8 cellular contexts compared by ENCODE assay signal in genomic region chr5:172958268-172959046, GRCh38. TPM values are rescaled to one million over a fixed set of nuclear protein-coding genes. Genes with fewer than 3 reads are reported as not detected.
DNase-seq lines count a peak whose midpoint lies in the region; ATAC-seq and TF ChIP-seq lines count a peak whose summit lies in the region.

No MANE protein-coding gene starts in this region.

- TF ChIP-seq CTCF in AG04449 (IDR thresholded peaks at IDR 0.05; ENCODE audit: insufficient read depth, low read length, missing control alignments): no peak
- TF ChIP-seq CTCF in RWPE1 (conservative IDR thresholded peaks at IDR 0.05; ENCODE audit: low read depth): no peak
- no peak for TF ChIP-seq CTCF in foreskin keratinocyte (conservative IDR thresholded peaks at IDR 0.05)

- ATAC-seq in HG03378 (IDR thresholded peaks at IDR 0.05; ENCODE audit: unreplicated experiment) (peak; percentile 22), foreskin keratinocyte (peak; percentile 71)

- H3K4ac ChIP-seq in neuronal stem cell (ENCODE audit: low read length): no peak overlapping the region

- no peak overlapping the region for H2BK120ac ChIP-seq in neuronal stem cell (ENCODE audit: low read depth, low read length)

- H3K27me3 ChIP-seq in foreskin keratinocyte (no peaks in the 10 kb centered on the region), neuronal stem cell (ENCODE audit: control insufficient read depth in 3 of 3, insufficient read depth in 3 of 3, low read depth in 1 of 3, low read length in 3 of 3) (peaks cover 0 to 1% (median 0%) of the 10 kb centered on the region in 3 experiments), stomach smooth muscle (ENCODE audit: control insufficient read depth in 1 of 2, insufficient read depth in 2 of 2, low read length in 2 of 2) (no peaks in the 10 kb centered on the region)

- no peak overlapping the region for H2BK12ac ChIP-seq in neuronal stem cell (ENCODE audit: low read length)

- no CpG with 5 or more reads among the region's 55 CpGs for WGBS in neuronal stem cell (ENCODE audit: extremely low coverage in 2 of 2, insufficient read length in 2 of 2, insufficient replicate concordance in 1 of 2), 2 donors

- H3K4me2 ChIP-seq in neuronal stem cell (ENCODE audit: insufficient read depth, low read length, poor library complexity, severe bottlenecking): peak overlapping the region; percentile 95

- H3K14ac ChIP-seq in neuronal stem cell (ENCODE audit: low read length): no peak overlapping the region

- POLR2A ChIA-PET in AG04449 (lab: Yijun Ruan, JAX): interaction anchor here (0.6 to 1.8 kb wide), 10 partner anchors 14 to 544 kb away, joined by 3 to 8 read pairs (median 4); partner anchors contain the start of gene ATP6V0E1
- POLR2A ChIA-PET in RWPE1 (lab: Yijun Ruan, JAX; ENCODE audit: low non-redundant PET): interaction anchor here (0.6 to 1.0 kb wide), 5 partner anchors 12 to 286 kb away, joined by 3 to 5 read pairs (median 4); partner anchors contain the start of gene ATP6V0E1

- no peak overlapping the region for H4K91ac ChIP-seq in neuronal stem cell (ENCODE audit: low read depth, low read length, poor library complexity)

- H2AK5ac ChIP-seq in neuronal stem cell (ENCODE audit: low read depth, low read length): no peak overlapping the region

- H2BK15ac ChIP-seq in neuronal stem cell (ENCODE audit: low read length): no peak overlapping the region

- H2BK5ac ChIP-seq in neuronal stem cell (ENCODE audit: low read length): no peak overlapping the region

- peak overlapping the region; percentile 93 for H2AFZ ChIP-seq in neuronal stem cell (ENCODE audit: low read length)

- no peak for DNase-seq in AG04449 (ENCODE audit: low read depth, low spot score)
- peak; percentile 80 for DNase-seq in GM19238 (ENCODE audit: insufficient read length, low spot score)
- DNase-seq in RWPE1 (ENCODE audit: low spot score): peak; percentile 95
- DNase-seq in activated effector memory CD4-positive, alpha-beta T cell treated with anti-CD3 and anti-CD28 coated beads, Interleukin-2, amount 50 U/mL, for 16 hours: peak; percentile 87
- peak; percentile 30 to 58 for DNase-seq in foreskin keratinocyte
- peak; percentile 53 for DNase-seq in neuronal stem cell (ENCODE audit: low spot score)

- H3K36me3 ChIP-seq in neuronal stem cell (replicated peaks in 1 of 2; ENCODE audit: control insufficient read depth in 2 of 2, insufficient read depth in 2 of 2, low read length in 2 of 2) (peaks cover 0 to 14% of the 10 kb centered on the region in 2 donors), stomach smooth muscle (ENCODE audit: control insufficient read depth in 2 of 2, insufficient read depth in 2 of 2, low read length in 2 of 2) (peaks cover 2 to 3% of the 10 kb centered on the region in 2 donors)

- H3K4me3 ChIP-seq in AG04449 (ENCODE audit: low read depth, low read length) (peak overlapping the region; percentile 51), neuronal stem cell (ENCODE audit: low read length in 2 of 2) (peak overlapping the region; percentile 87 to 99), stomach smooth muscle (ENCODE audit: low read length in 2 of 2) (peak overlapping the region; percentile 95 to 100)

- H3K23ac ChIP-seq in neuronal stem cell (ENCODE audit: low read depth, low read length, poor library complexity): peak overlapping the region; percentile 58

- H3K9me3 ChIP-seq in neuronal stem cell (replicated peaks in 1 of 2; ENCODE audit: control insufficient read depth in 2 of 2, insufficient read depth in 1 of 2, low read depth in 1 of 2, low read length in 2 of 2) (no peaks in the 10 kb centered on the region), stomach smooth muscle (ENCODE audit: control insufficient read depth in 2 of 2, low read length in 2 of 2) (no peaks in the 10 kb centered on the region)

- H3K4me1 ChIP-seq in foreskin keratinocyte: peaks cover 10% of the 10 kb centered on the region
- H3K4me1 ChIP-seq in neuronal stem cell (ENCODE audit: control insufficient read depth in 2 of 2, insufficient read depth in 1 of 2, low read depth in 1 of 2, low read length in 2 of 2): peaks cover 3 to 4% of the 10 kb centered on the region in 2 donors
- peaks cover 15% of the 10 kb centered on the region for H3K4me1 ChIP-seq in stomach smooth muscle (ENCODE audit: control insufficient read depth, insufficient read depth, low read length)

- CTCF ChIA-PET in AG04449 (lab: Yijun Ruan, JAX) (interaction anchor here (0.9 to 4.2 kb wide), 15 partner anchors 9 to 251 kb away, joined by 3 to 35 read pairs (median 4); partner anchors contain the start of gene ATP6V0E1), RWPE1 (lab: Yijun Ruan, JAX) (interaction anchor here (0.6 to 3.3 kb wide), 15 partner anchors 8 to 1711 kb away, joined by 3 to 13 read pairs (median 3); no protein-coding TSS in a partner anchor)

- H3K27ac ChIP-seq in RWPE1: peak overlapping the region; percentile 86
- peak overlapping the region; percentile 88 for H3K27ac ChIP-seq in foreskin keratinocyte
- H3K27ac ChIP-seq in neuronal stem cell (replicated peaks; ENCODE audit: low read length): no peak overlapping the region
- peak overlapping the region; percentile 80 for H3K27ac ChIP-seq in stomach smooth muscle (ENCODE audit: low read length)

- H3K9ac ChIP-seq in neuronal stem cell (ENCODE audit: low read depth, low read length, poor library complexity) (peak overlapping the region; percentile 46), stomach smooth muscle (ENCODE audit: low read length in 2 of 2) (peak overlapping the region; percentile 21 to 94)

- H3K18ac ChIP-seq in neuronal stem cell (ENCODE audit: low read length): peak overlapping the region; percentile 92

- peaks cover 2% of the 10 kb centered on the region for H3K79me1 ChIP-seq in neuronal stem cell (ENCODE audit: low read depth, low read length)

- H4K8ac ChIP-seq in neuronal stem cell (ENCODE audit: low read depth, low read length): no peak overlapping the region

RNA-seq across cellular contexts. Expression of gene RPL26L1, which starts 0.8 kb away (rescaled TPM):
- total RNA-seq in foreskin keratinocyte: 71.0 and 80.3 TPM in 2 replicates
- polyA plus RNA-seq in foreskin keratinocyte: 101 and 110 TPM in 2 replicates
- 88.1 TPM for polyA plus RNA-seq in neuronal stem cell (2013, experiment 1 of 2)
- 87.5 TPM for polyA plus RNA-seq in neuronal stem cell (2013, experiment 2 of 2)

RNA-seq across cellular contexts. Expression of gene ATP6V0E1, which starts 25.1 kb away (rescaled TPM):
- 136 and 157 TPM in 2 replicates for total RNA-seq in foreskin keratinocyte
- 279 and 299 TPM in 2 replicates for polyA plus RNA-seq in foreskin keratinocyte
- polyA plus RNA-seq in neuronal stem cell (2013, experiment 1 of 2): 82.7 TPM
- 83.3 TPM for polyA plus RNA-seq in neuronal stem cell (2013, experiment 2 of 2)
